21 cellular contexts compared by ENCODE assay signal in genomic region chr12:1929241-1929984, GRCh38. TPM values are rescaled to one million over a fixed set of nuclear protein-coding genes. Genes with fewer than 3 reads are reported as not detected.
DNase-seq lines count a peak whose midpoint lies in the region; ATAC-seq, FAIRE-seq and TF ChIP-seq lines count a peak whose summit lies in the region.
"Had no signal": no experiment of that assay in that cellular context is flagged by ENCODE, and none has a peak within 500 bp of the region (broad histone marks: within the 10 kb centered on the region; RNA-seq: fewer than 3 reads in every experiment).

No MANE protein-coding gene starts in this region.

- no peaks in the 10 kb centered on the region for H4K20me1 ChIP-seq in OCI-LY7 (ENCODE audit: insufficient read depth, low read length)

- DNase-seq in Ammon's horn (ENCODE audit: low spot score) (peak; percentile 0), CD1c-positive myeloid dendritic cell (ENCODE audit: extremely low spot score) (peak; percentile 7), OCI-LY7 (ENCODE audit: low spot score) (peak; percentile 32), myocyte (ENCODE audit: low read depth) (peak; percentile 47), DMS153 (lab: John Stamatoyannopoulos, UW) (no peak), GM13977 (ENCODE audit: low spot score) (no peak), GM19239 (ENCODE audit: insufficient read length, low spot score) (no peak)
- DNase-seq: esophagus squamous epithelium; glutamatergic neuron; MG63; NCI-H2029 treated with DMSO at 0.1 percent for 48 hours; NCI-H446; NK-92 treated with Interleukin-12 subunit alpha and Interleukin-12 subunit beta, amount 100 ng/mL, for 24 hours; substantia nigra; WERI-Rb-1 had no signal

- no TSS peak for BruUV-seq in OCI-LY7 (replicated peaks; lab: Mats Ljungman, UMichigan)

- no peaks in the 10 kb centered on the region for H3K9me2 ChIP-seq in OCI-LY7 (ENCODE audit: insufficient read depth, low read length)

- intact Hi-C loops in OCI-LY7 (cut with micrococcal nuclease; ENCODE audit: unreplicated experiment): no loop called here

- H3K4me2 ChIP-seq in OCI-LY7 (ENCODE audit: low read length): no peak overlapping the region

- H3K9me3 ChIP-seq in OCI-LY7 (ENCODE audit: low read length): no peaks in the 10 kb centered on the region
- H3K9me3 ChIP-seq: adrenal gland, esophagus squamous epithelium, MG63 had no signal

- CTCF ChIA-PET in OCI-LY7 (lab: Charles Lee; ENCODE audit: unreplicated experiment): interaction anchor here (0.6 kb wide), 1 partner anchor 10 kb away, joined by 3 read pairs; no protein-coding TSS in a partner anchor

- no peak overlapping the region for H3K4me3 ChIP-seq in OCI-LY7 (ENCODE audit: low read depth, low read length, poor library complexity, severe bottlenecking)
- H3K4me3 ChIP-seq: adrenal gland, cardiac muscle cell, esophagus squamous epithelium, MG63 had no signal

- POLR2A ChIA-PET in OCI-LY7 (lab: Charles Lee): interaction anchor here (0.7 to 0.8 kb wide), 2 partner anchors 43 to 86 kb away, joined by 3 to 5 read pairs; no protein-coding TSS in a partner anchor

- H2AFZ ChIP-seq in OCI-LY7 (ENCODE audit: low read length): peak overlapping the region; percentile 73; the same call in 1 of the 2 replicates

- TF ChIP-seq CTCF in OCI-LY7 (conservative IDR thresholded peaks at IDR 0.05; ENCODE audit: low read length) (no peak), GM13977 (IDR thresholded peaks at IDR 0.05; ENCODE audit: extremely low read depth, insufficient read depth, missing control alignments) (no peak)

- H3K36me3 ChIP-seq in OCI-LY7 (ENCODE audit: insufficient read depth, low read length): no peaks in the 10 kb centered on the region
- H3K36me3 ChIP-seq: adrenal gland, cardiac muscle cell, esophagus squamous epithelium, MG63, WERI-Rb-1 had no signal

- H3K79me2 ChIP-seq in OCI-LY7 (ENCODE audit: insufficient read depth, low read depth, low read length): no peaks in the 10 kb centered on the region

- peaks cover 34% of the 10 kb centered on the region for H3K4me1 ChIP-seq in OCI-LY7 (ENCODE audit: insufficient read depth, low read length, poor library complexity, severe bottlenecking)

- ATAC-seq in HG02884 (IDR thresholded peaks at IDR 0.05; ENCODE audit: unreplicated experiment): no peak
- ATAC-seq: HepG2; naive thymus-derived CD4-positive, alpha-beta T cell had no signal

- in situ Hi-C loops in GM13977 (cut with MboI; ENCODE audit: low pct_unique_long_range_greater_than_20kb, low sequenced_read_pairs, unreplicated experiment): no loop called here

- H3K27ac ChIP-seq in OCI-LY7 (ENCODE audit: low read depth, low read length, poor library complexity, severe bottlenecking): no peak overlapping the region
- H3K27ac ChIP-seq: adrenal gland, cardiac muscle cell, esophagus squamous epithelium, WERI-Rb-1 had no signal

- FAIRE-seq in GM19239 (lab: Jason Lieb, UNC): no peak
- FAIRE-seq: G401.6, HepG2 had no signal

RNA-seq across cellular contexts. Expression of gene CACNA2D4, which starts 11.0 kb away (rescaled TPM):
- 0.13 TPM in 1 of 2 replicates, not detected in the other for total RNA-seq in OCI-LY7 (2014; rRNA removed; shearing (Covaris generic))
- 0.41 TPM in 1 of 2 replicates, not detected in the other for total RNA-seq in OCI-LY7 (2022)
- total RNA-seq in myocyte: 0.03 and 0.73 TPM in 2 replicates
- 0.11 TPM for polyA plus RNA-seq in myocyte (2012)

Comparison
In these comparisons a context has a peak if more than half of its experiments do, and no peak if none do; other contexts are left out.
1. DNase-seq: peak in Ammon's horn (single experiment), CD1c-positive myeloid dendritic cell (single experiment), OCI-LY7 (single experiment) and myocyte (single experiment); none in DMS153 (single experiment), GM13977 (single experiment) and GM19239 (single experiment).